In genomic region chr19:3368441-3368795, GRCh38 we compare ENCODE assay signal across 9 cellular contexts. TPM values are rescaled to one million over a fixed set of nuclear protein-coding genes. Genes with fewer than 3 reads are reported as not detected.
DNase-seq lines count a peak whose midpoint lies in the region; ATAC-seq and TF ChIP-seq lines count a peak whose summit lies in the region.
"Had no signal": no experiment of that assay in that cellular context is flagged by ENCODE, and none has a peak within 500 bp of the region (broad histone marks: within the 10 kb centered on the region; RNA-seq: fewer than 3 reads in every experiment).

No MANE protein-coding gene starts in this region.

- intact Hi-C loops in heart left ventricle (cut with DNase I), result loop anchor here in 3 of 10 donors (5.0 kb wide), 2 partner anchors 34 to 39 kb away; no protein-coding TSS in a partner anchor
- intact Hi-C loops in cardiac septum (cut with DNase I), result no loop called here

- ATAC-seq in heart left ventricle (no peak), upper lobe of left lung (ENCODE audit: low FRiP score in 2 of 2) (no peak), HG03521 (IDR thresholded peaks at IDR 0.05; ENCODE audit: unreplicated experiment) (no peak)

- DNase-seq in heart left ventricle, result no peak
- no peak for DNase-seq in cardiac septum (ENCODE audit: low spot score)
- no peak for DNase-seq in brain microvascular endothelial cell
- no peak for DNase-seq in upper lobe of left lung
- no peak for DNase-seq in islet precursor cell
- DNase-seq in DMS153 (lab: John Stamatoyannopoulos, UW), result no peak
- DNase-seq: OCI-M1 had no signal

- in situ Hi-C loops in brain microvascular endothelial cell (cut with HindIII; ENCODE audit: low pct_ligation_motif_present, low sequenced_read_pairs), result no loop called here

- H3K27me3 ChIP-seq in heart left ventricle, result no peaks in the 10 kb centered on the region
- H3K27me3 ChIP-seq in brain microvascular endothelial cell (replicated peaks), result no peaks in the 10 kb centered on the region
- no peaks in the 10 kb centered on the region for H3K27me3 ChIP-seq in mucosa of rectum (ENCODE audit: control insufficient read depth in 2 of 2, insufficient read depth in 2 of 2, low read length in 2 of 2)
- H3K27me3 ChIP-seq in upper lobe of left lung, result no peaks in the 10 kb centered on the region

- peaks cover 6 to 76% (median 40%) of the 10 kb centered on the region in 12 donors for H3K4me1 ChIP-seq in heart left ventricle
- H3K4me1 ChIP-seq in mucosa of rectum (ENCODE audit: control insufficient read depth in 2 of 2, insufficient read depth in 2 of 2, low read length in 2 of 2), result peaks cover 16% of the 10 kb centered on the region in 2 donors
- H3K4me1 ChIP-seq in upper lobe of left lung, result peaks cover 30 to 51% (median 48%) of the 10 kb centered on the region in 4 donors

- no peak for TF ChIP-seq EP300 in upper lobe of left lung (IDR thresholded peaks at IDR 0.05)

- WGBS in heart left ventricle, 4 donors, result 38 to 53% (median 41%) methylated on average over 5 of the region's 5 CpGs
- WGBS in upper lobe of left lung, 2 donors, result 46 to 54% methylated on average over 5 of the region's 5 CpGs

- TF ChIP-seq CTCF in heart left ventricle (IDR thresholded peaks at IDR 0.05) (no peak), brain microvascular endothelial cell (IDR thresholded peaks at IDR 0.05; ENCODE audit: low read depth, low read length, missing control alignments) (no peak), upper lobe of left lung (IDR thresholded peaks at IDR 0.05) (no peak)

- H3K36me3 ChIP-seq in heart left ventricle, result peaks cover 0 to 4% (median 0%) of the 10 kb centered on the region in 9 donors
- no peaks in the 10 kb centered on the region for H3K36me3 ChIP-seq in brain microvascular endothelial cell (replicated peaks)
- no peaks in the 10 kb centered on the region for H3K36me3 ChIP-seq in mucosa of rectum (ENCODE audit: control insufficient read depth in 2 of 2, insufficient read depth in 2 of 2, low read length in 2 of 2)
- no peaks in the 10 kb centered on the region for H3K36me3 ChIP-seq in upper lobe of left lung

- peak overlapping the region in 1 of 2 donors; percentile 33 for H3K9ac ChIP-seq in mucosa of rectum (ENCODE audit: low read depth in 1 of 2, low read length in 2 of 2)

- H3K27ac ChIP-seq in heart left ventricle (peak overlapping the region; percentile 94 to 100 (median 97)), brain microvascular endothelial cell (peak overlapping the region; percentile 66), mucosa of rectum (ENCODE audit: low read depth in 2 of 2, low read length in 2 of 2) (peak overlapping the region; percentile 85 to 87), upper lobe of left lung (peak overlapping the region; percentile 95 to 100 (median 98))

- TF ChIP-seq POLR2A in heart left ventricle (IDR thresholded peaks at IDR 0.05) (no peak), upper lobe of left lung (IDR thresholded peaks at IDR 0.05) (no peak)

- H3K9me3 ChIP-seq in heart left ventricle (no peaks in the 10 kb centered on the region), mucosa of rectum (ENCODE audit: control insufficient read depth in 2 of 2, low read length in 2 of 2) (no peaks in the 10 kb centered on the region), upper lobe of left lung (no peaks in the 10 kb centered on the region)

- peak overlapping the region; percentile 75 to 97 (median 82) for H3K4me3 ChIP-seq in heart left ventricle
- H3K4me3 ChIP-seq in brain microvascular endothelial cell (ENCODE audit: low read depth, low read length), result peak overlapping the region; percentile 77
- H3K4me3 ChIP-seq in mucosa of rectum (ENCODE audit: low read length in 2 of 2), result peak overlapping the region; percentile 61 to 70
- H3K4me3 ChIP-seq in upper lobe of left lung, result peak overlapping the region in 3 of 4 donors; percentile 78 to 92 (median 85)

RNA-seq across cellular contexts. Expression of gene NFIC, which starts 2.0 kb away (rescaled TPM):
- total RNA-seq in heart left ventricle (100 to 1,000 TPM; 107 to 267 (median 155) TPM), cardiac septum (178 TPM), upper lobe of left lung (100 to 1,000 TPM in 5 of 6 donors, 10 to 100 TPM in 1; 96.1 to 175 (median 154) TPM)
- polyA plus RNA-seq in heart left ventricle, result 100 to 1,000 TPM; 159 to 192 TPM
